ENCODE assay signal across 28 cellular contexts in genomic region chr9:91972076-91972626, GRCh38. TPM values are rescaled to one million over a fixed set of nuclear protein-coding genes. Genes with fewer than 3 reads are reported as not detected.
"Had no signal": no experiment of that assay in that cellular context is flagged by ENCODE, and none has a peak within 500 bp of the region (broad histone marks: within the 10 kb centered on the region; RNA-seq: fewer than 3 reads in every experiment).

No MANE protein-coding gene starts in this region.

- H2AFZ ChIP-seq: parathyroid adenoma had no signal

- FAIRE-seq: endometrium, keratinocyte had no signal

- H3K4me1 Mint-ChIP-seq: immature natural killer cell; naive B cell; neural crest cell; stimulated activated naive CD8-positive, alpha-beta T cell treated with anti-CD3 and anti-CD28 coated beads, Interleukin-15, amount 100 ng/mL, for 72 hours had no signal

- ATAC-seq: effector memory CD8-positive, alpha-beta T cell; heart right ventricle; left ventricle myocardium superior; lower lobe of right lung; mucosa of descending colon; right cardiac atrium; stimulated activated naive CD8-positive, alpha-beta T cell treated with anti-CD3 and anti-CD28 coated beads, Interleukin-15, amount 100 ng/mL, for 72 hours had no signal

- H3K9ac ChIP-seq: parathyroid adenoma had no signal

- H3K36me3 Mint-ChIP-seq: immature natural killer cell; naive B cell; natural killer cell treated with Interleukin-12 subunit alpha and Interleukin-12 subunit beta and Interleukin-15 and Interleukin-18, amount 100 ng/mL, for 72 hours had no signal

- H3K27ac Mint-ChIP-seq: effector memory CD8-positive, alpha-beta T cell; immature natural killer cell; naive B cell; natural killer cell treated with Interleukin-12 subunit alpha and Interleukin-12 subunit beta and Interleukin-15 and Interleukin-18, amount 100 ng/mL, for 72 hours; progenitor cell of endocrine pancreas had no signal

- H3K79me2 ChIP-seq: parathyroid adenoma had no signal

- H3K27me3 ChIP-seq: thyroid gland had no signal

- H3K4me3 Mint-ChIP-seq: effector memory CD8-positive, alpha-beta T cell; immature natural killer cell; naive B cell; natural killer cell treated with Interleukin-12 subunit alpha and Interleukin-12 subunit beta and Interleukin-15 and Interleukin-18, amount 100 ng/mL, for 72 hours; neural crest cell; stimulated activated naive CD8-positive, alpha-beta T cell treated with anti-CD3 and anti-CD28 coated beads, Interleukin-15, amount 100 ng/mL, for 72 hours had no signal

- H3K9me3 Mint-ChIP-seq: immature natural killer cell; natural killer cell treated with Interleukin-12 subunit alpha and Interleukin-12 subunit beta and Interleukin-15 and Interleukin-18, amount 100 ng/mL, for 72 hours; neural crest cell; stimulated activated naive CD8-positive, alpha-beta T cell treated with anti-CD3 and anti-CD28 coated beads, Interleukin-15, amount 100 ng/mL, for 72 hours had no signal

- H3K4me1 ChIP-seq: esophagus squamous epithelium, heart right ventricle, lower lobe of right lung, parathyroid adenoma, thyroid gland had no signal

- DNase-seq: effector memory CD8-positive, alpha-beta T cell; erythroblast; esophagus squamous epithelium; foreskin melanocyte; glutamatergic neuron; heart right ventricle; hippocampal formation; immature natural killer cell; left ventricle myocardium superior; lower lobe of right lung; mucosa of descending colon; naive B cell; right cardiac atrium; stimulated activated CD4-positive, alpha-beta T cell treated with anti-CD3 and anti-CD28 coated beads, Interleukin-15, amount 100 ng/mL, for 24 hours; stimulated activated CD4-positive, alpha-beta T cell treated with anti-CD3 and anti-CD28 coated beads, Interleukin-2, amount 100 ng/mL, for 48 hours; stimulated activated naive CD4-positive, alpha-beta T cell; stimulated activated naive CD8-positive, alpha-beta T cell treated with anti-CD3 and anti-CD28 coated beads, Interleukin-15, amount 100 ng/mL, for 72 hours; thyroid gland; trophoblast cell had no signal

- H3K9me3 ChIP-seq: esophagus squamous epithelium, heart right ventricle, lower lobe of right lung, mucosa of descending colon, thyroid gland had no signal

- H3K27ac ChIP-seq: coronary artery, esophagus squamous epithelium, heart right ventricle, lower lobe of right lung, parathyroid adenoma, skin epidermis, thyroid gland had no signal

- H3K36me3 ChIP-seq: esophagus squamous epithelium, heart right ventricle, lower lobe of right lung, thyroid gland had no signal

- H3K4me3 ChIP-seq: coronary artery, esophagus squamous epithelium, heart right ventricle, lower lobe of right lung, mucosa of descending colon, skin epidermis, thyroid gland had no signal

RNA-seq across cellular contexts. Expression of gene ROR2, which starts 22.1 kb away (rescaled TPM):
- total RNA-seq: dermis microvascular lymphatic vessel endothelial cell had no signal
- polyA plus RNA-seq: immature natural killer cell had no signal
